10 cellular contexts compared by ENCODE assay signal in the genomic region with DNA sequence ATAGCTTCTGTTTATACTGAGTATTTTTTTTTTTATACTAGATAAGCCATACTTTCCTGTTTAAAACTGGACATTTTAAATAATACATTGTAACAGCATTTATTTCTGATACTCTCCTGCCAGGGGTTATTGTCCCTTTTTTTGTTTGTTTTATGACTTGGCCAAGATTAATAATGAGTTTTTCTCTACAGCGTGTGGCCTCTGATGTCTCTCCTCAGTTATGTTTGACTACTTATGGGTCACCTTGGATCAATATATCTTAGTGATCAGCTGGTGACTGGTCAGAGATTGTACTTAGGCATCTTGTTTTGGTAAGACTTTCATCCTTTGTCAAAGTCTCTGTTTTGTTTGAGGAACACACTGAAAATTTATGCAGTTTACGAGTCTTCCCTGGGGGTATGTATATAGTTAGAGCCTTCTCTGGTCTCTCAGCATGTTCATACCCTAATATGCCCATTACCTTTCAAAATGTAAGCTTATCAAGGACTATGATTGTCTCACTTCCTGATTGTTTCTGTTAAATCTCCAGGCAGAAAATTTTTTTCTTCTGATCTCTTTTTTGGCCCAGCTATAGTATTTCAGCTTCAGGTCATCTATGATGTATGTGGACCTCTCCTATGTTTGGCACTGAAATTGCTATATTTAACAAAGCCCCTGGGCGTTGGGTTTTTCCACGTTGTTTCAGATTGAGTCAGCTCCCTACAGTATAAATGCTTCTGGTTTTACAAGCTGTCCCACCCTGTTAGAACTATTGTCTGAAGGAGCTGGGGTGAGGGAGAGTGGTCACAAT.
DNase-seq lines count a peak whose midpoint lies in the region; ATAC-seq and TF ChIP-seq lines count a peak whose summit lies in the region.
"Had no signal": no experiment of that assay in that cellular context is flagged by ENCODE, and none has a peak within 500 bp of the region (broad histone marks: within the 10 kb centered on the region; RNA-seq: fewer than 3 reads in every experiment).

No MANE protein-coding gene starts in this region.

- DNase-seq in SJSA1 (ENCODE audit: low read depth in 1 of 2, low spot score in 2 of 2) (peak; percentile 85 to 93), progenitor cell of endocrine pancreas (ENCODE audit: low spot score, unreplicated experiment) (no peak), epidermal melanocyte (ENCODE audit: insufficient read length, low spot score) (no peak), HK-2 (ENCODE audit: unreplicated experiment) (no peak), left ventricle myocardium superior (no peak), GOT3 (lab: John Stamatoyannopoulos, UW) (no peak)

- H3K27ac ChIP-seq in SJSA1 = peak overlapping the region; percentile 95
- H3K27ac ChIP-seq: thoracic aorta had no signal

- H3K9me3 ChIP-seq in SJSA1 (replicated peaks) = no peaks in the 10 kb centered on the region

- peaks cover 29% of the 10 kb centered on the region for H3K4me1 ChIP-seq in SJSA1 (replicated peaks)

- H3K27me3 ChIP-seq in SJSA1 (replicated peaks) = no peaks in the 10 kb centered on the region

- no peak overlapping the region for H3K4me3 Mint-ChIP-seq in progenitor cell of endocrine pancreas (ENCODE audit: low read depth)
- H3K4me3 Mint-ChIP-seq: dendritic cell treated with granulocyte-macrophage colony-stimulating factor and Interleukin-4, amounts not matched to agents 40 ng/mL and 50 ng/mL, for 4 days had no signal

- intact Hi-C loops in left ventricle myocardium superior (cut with micrococcal nuclease) = no loop called here

- peaks cover 7% of the 10 kb centered on the region for H3K36me3 ChIP-seq in SJSA1
- H3K36me3 ChIP-seq: thoracic aorta had no signal

- no peaks in the 10 kb centered on the region for H3K27me3 Mint-ChIP-seq in progenitor cell of endocrine pancreas
- H3K27me3 Mint-ChIP-seq: dendritic cell treated with granulocyte-macrophage colony-stimulating factor and Interleukin-4, amounts not matched to agents 40 ng/mL and 50 ng/mL, for 4 days had no signal

- peaks cover 58% of the 10 kb centered on the region for H3K36me3 Mint-ChIP-seq in progenitor cell of endocrine pancreas (ENCODE audit: insufficient read depth)

- H3K9me3 Mint-ChIP-seq in progenitor cell of endocrine pancreas (ENCODE audit: low read depth) = peaks cover 36% of the 10 kb centered on the region

- ATAC-seq in GM19035 (IDR thresholded peaks at IDR 0.05; ENCODE audit: unreplicated experiment) (peak; percentile 73), HG02840 (IDR thresholded peaks at IDR 0.05; ENCODE audit: low FRiP score, unreplicated experiment) (peak; percentile 71), left ventricle myocardium superior (no peak)

- TF ChIP-seq CTCF in progenitor cell of endocrine pancreas (IDR thresholded peaks at IDR 0.05; ENCODE audit: unreplicated experiment) = no peak

- H3K4me3 ChIP-seq in SJSA1 = no peak overlapping the region
- H3K4me3 ChIP-seq: thoracic aorta had no signal

- peaks cover 10% of the 10 kb centered on the region for H3K4me1 Mint-ChIP-seq in progenitor cell of endocrine pancreas (ENCODE audit: low read depth)

- peak overlapping the region; percentile 5 for H3K27ac Mint-ChIP-seq in progenitor cell of endocrine pancreas
- H3K27ac Mint-ChIP-seq: dendritic cell treated with granulocyte-macrophage colony-stimulating factor and Interleukin-4, amounts not matched to agents 40 ng/mL and 50 ng/mL, for 4 days had no signal

Comparison
In these comparisons a context has a peak if more than half of its experiments do, and no peak if none do; other contexts are left out.
1. DNase-seq: peak in SJSA1 (2 of 2); none in progenitor cell of endocrine pancreas (single experiment), epidermal melanocyte (single experiment), HK-2 (single experiment), left ventricle myocardium superior (single experiment) and GOT3 (single experiment).